Comparison of ENCODE assay signal across 10 cellular contexts in the genomic region with DNA sequence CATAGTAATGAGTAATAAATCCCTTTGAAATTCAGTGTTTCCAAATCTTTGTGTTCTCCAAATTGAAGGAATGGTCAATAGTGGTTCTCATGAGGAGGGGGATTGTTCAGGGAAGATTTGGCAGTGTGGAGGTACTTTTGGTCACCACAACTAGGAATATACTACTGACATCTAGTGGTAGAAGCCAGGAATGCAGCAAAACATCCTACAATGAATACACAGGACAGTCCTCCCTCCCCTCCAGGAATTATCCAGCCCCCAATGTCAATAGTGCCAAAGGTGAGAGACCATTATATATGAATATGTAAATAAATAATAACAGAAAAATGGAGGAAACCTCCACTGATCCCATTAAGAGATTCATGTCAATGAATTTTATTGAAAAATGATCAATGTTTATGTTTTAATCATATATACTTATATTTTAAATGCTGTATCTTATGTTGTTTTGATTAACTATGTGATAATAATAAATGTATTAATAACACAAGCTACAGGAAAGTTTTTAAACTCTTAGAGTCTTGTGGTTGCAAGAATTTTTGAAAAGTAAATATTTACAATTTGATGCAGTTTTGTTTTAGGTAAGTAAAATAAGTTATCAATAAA. TPM values are rescaled to one million over a fixed set of nuclear protein-coding genes. Genes with fewer than 3 reads are reported as not detected.
DNase-seq lines count a peak whose midpoint lies in the region; ATAC-seq and TF ChIP-seq lines count a peak whose summit lies in the region.
"Had no signal": no experiment of that assay in that cellular context is flagged by ENCODE, and none has a peak within 500 bp of the region (broad histone marks: within the 10 kb centered on the region; RNA-seq: fewer than 3 reads in every experiment).

No MANE protein-coding gene starts in this region.

- H3K27ac ChIP-seq in adrenal gland (no peak overlapping the region), tibial artery (no peak overlapping the region)

- H3K9me3 ChIP-seq in adrenal gland (replicated peaks in 1 of 3): no peaks in the 10 kb centered on the region
- no peaks in the 10 kb centered on the region for H3K9me3 ChIP-seq in tibial artery

- TF ChIP-seq POLR2A in adrenal gland (IDR thresholded peaks at IDR 0.05): no peak

- ATAC-seq in GM19438 (IDR thresholded peaks at IDR 0.05; ENCODE audit: low read depth, unreplicated experiment) (peak; percentile 79), HG02571 (IDR thresholded peaks at IDR 0.05; ENCODE audit: unreplicated experiment) (no peak)

- H3K27me3 ChIP-seq in adrenal gland (no peaks in the 10 kb centered on the region), tibial artery (no peaks in the 10 kb centered on the region)

- intact Hi-C loops in adrenal gland (cut with DNase I) (loop anchor here in 1 of 2 donors (10.0 kb wide), 1 partner anchor 71 kb away; no protein-coding TSS in a partner anchor), tibial artery (cut with DNase I; ENCODE audit: low total_unique reads) (no loop called here)

- H3K4me3 ChIP-seq in adrenal gland (no peak overlapping the region), tibial artery (no peak overlapping the region)

- H3K4me1 ChIP-seq in adrenal gland (replicated peaks in 1 of 2) (no peaks in the 10 kb centered on the region), tibial artery (no peaks in the 10 kb centered on the region)

- TF ChIP-seq CTCF in adrenal gland (IDR thresholded peaks at IDR 0.05) (peak; percentile 42 to 81 (median 56)), tibial artery (IDR thresholded peaks at IDR 0.05) (peak; percentile 49 to 59)

- H3K36me3 ChIP-seq in adrenal gland (replicated peaks in 1 of 2) (no peaks in the 10 kb centered on the region), tibial artery (no peaks in the 10 kb centered on the region)

- DNase-seq in NCI-H2107 treated with DMSO at 0.1 percent for 48 hours (lab: John Stamatoyannopoulos, UW; ENCODE audit: unreplicated experiment) (peak; percentile 60), NCI-H2107 (lab: John Stamatoyannopoulos, UW) (no peak), NCI-H1930 (lab: John Stamatoyannopoulos, UW) (peak; percentile 10 to 56), adrenal gland (peak in 4 of 7 donors; percentile 16 to 27 (median 18)), inferior parietal cortex (ENCODE audit: extremely low spot score) (peak; percentile 65), tibial artery (no peak)
- DNase-seq: activated naive CD8-positive, alpha-beta T cell treated with anti-CD3 and anti-CD28 coated beads, Interleukin-2, amount 10 ng/mL, durations not matched to agents 7 days and 5 days had no signal

RNA-seq across cellular contexts. Expression of a gene that starts 14.4 kb away (rescaled TPM):
- not detected for total RNA-seq in adrenal gland
- polyA plus RNA-seq in adrenal gland: not detected
- total RNA-seq: activated naive CD8-positive, alpha-beta T cell treated with anti-CD3 and anti-CD28 coated beads, Interleukin-2, amount 10 ng/mL, durations not matched to agents 7 days and 5 days; CD8-positive, alpha-beta memory T cell had no signal
- polyA plus RNA-seq: CD8-positive, alpha-beta memory T cell had no signal

Comparison
In these comparisons a context has a peak if more than half of its experiments do, and no peak if none do; other contexts are left out.
1. DNase-seq: peak in NCI-H2107 treated with DMSO at 0.1 percent for 48 hours (single experiment), NCI-H1930 (2 of 2), adrenal gland (4 of 7) and inferior parietal cortex (single experiment); none in NCI-H2107 (single experiment) and tibial artery (0 of 2).